In genomic region chr1:158002630-158003408, GRCh38 we compare ENCODE assay signal across 11 cellular contexts. TPM values are rescaled to one million over a fixed set of nuclear protein-coding genes. Genes with fewer than 3 reads are reported as not detected.
A peak's percentile ranks its signal among the peaks of the same experiment; 100 is the strongest.
DNase-seq lines count a peak whose midpoint lies in the region; ATAC-seq and TF ChIP-seq lines count a peak whose summit lies in the region.
"Had no signal": no experiment of that assay in that cellular context is flagged by ENCODE, and none has a peak within 500 bp of the region (broad histone marks: within the 10 kb centered on the region; RNA-seq: fewer than 3 reads in every experiment).

No MANE protein-coding gene starts in this region.

- ATAC-seq in psoas muscle (no peak), HG02981 (IDR thresholded peaks at IDR 0.05; ENCODE audit: unreplicated experiment) (no peak), GM19023 (IDR thresholded peaks at IDR 0.05; ENCODE audit: unreplicated experiment) (no peak)
- ATAC-seq: mucosa of descending colon had no signal

- peak; percentile 78 to 94 for DNase-seq in Caco-2
- no peak for DNase-seq in SK-N-SH
- DNase-seq in fibroblast of villous mesenchyme (ENCODE audit: low read depth), result peak; percentile 62
- DNase-seq in psoas muscle, result no peak
- DNase-seq in DMS 273 (lab: John Stamatoyannopoulos, UW; ENCODE audit: unreplicated experiment), result no peak
- no peak for DNase-seq in ureter (ENCODE audit: low spot score)
- DNase-seq: mucosa of descending colon had no signal

- peaks cover 20% of the 10 kb centered on the region for H3F3A ChIP-seq in SK-N-SH (replicated peaks; ENCODE audit: insufficient read depth)

- H3K9me3 ChIP-seq in Caco-2, result no peaks in the 10 kb centered on the region
- no peaks in the 10 kb centered on the region for H3K9me3 ChIP-seq in SK-N-SH
- no peaks in the 10 kb centered on the region for H3K9me3 ChIP-seq in psoas muscle
- H3K9me3 ChIP-seq: BLaER1 treated with 17β-estradiol and CSF1 and Interleukin-3, amounts not matched to agents 10 nM and 100 nM; mucosa of descending colon had no signal

- H3K79me2 ChIP-seq in SK-N-SH (ENCODE audit: insufficient read depth), result peaks cover 100% of the 10 kb centered on the region

- TF ChIP-seq EP300 in SK-N-SH (IDR thresholded peaks at IDR 0.05; ENCODE audit: borderline replicate concordance in 1 of 2, low read depth in 1 of 2, low read length in 1 of 2), result no peak

- no peak for TF ChIP-seq RAD21 in SK-N-SH (IDR thresholded peaks at IDR 0.05; ENCODE audit: low read length)

- CTCF ChIA-PET in Caco-2 (lab: Charles Lee) (interaction anchor here (0.6 to 2.1 kb wide), 12 partner anchors 9 to 119 kb away, joined by 3 to 10 read pairs (median 4); no protein-coding TSS in a partner anchor), SK-N-SH (lab: Yijun Ruan, JAX) (interaction anchor here (1.7 kb wide), 1 partner anchor 11 kb away, joined by 11 read pairs; no protein-coding TSS in a partner anchor)

- TF ChIP-seq CTCF in Caco-2 (IDR thresholded peaks at IDR 0.05; ENCODE audit: insufficient read depth in 1 of 2, low read depth in 1 of 2, low read length in 1 of 2, severe bottlenecking in 1 of 2, unreplicated experiment in 1 of 2), result no peak
- TF ChIP-seq CTCF in SK-N-SH (IDR thresholded peaks at IDR 0.05), result no peak
- no peak for TF ChIP-seq CTCF in fibroblast of villous mesenchyme (IDR thresholded peaks at IDR 0.05; ENCODE audit: insufficient read depth, low read depth, low read length)
- TF ChIP-seq CTCF in psoas muscle (IDR thresholded peaks at IDR 0.05), result no peak

- peaks cover 28% of the 10 kb centered on the region for H4K20me1 ChIP-seq in SK-N-SH (ENCODE audit: insufficient read depth)

- peak overlapping the region; percentile 75 for H3K4me2 ChIP-seq in SK-N-SH
- H3K4me2 ChIP-seq: KMS-11 had no signal

- POLR2A ChIA-PET in Caco-2 (lab: Charles Lee), result interaction anchor here (1.3 kb wide), 1 partner anchor 17 kb away, joined by 6 read pairs; no protein-coding TSS in a partner anchor
- POLR2A ChIA-PET in SK-N-SH (lab: Yijun Ruan, JAX), result no interaction called here

- WGBS in SK-N-SH (ENCODE audit: low lambda C conversion rate), result 17% methylated on average over 14 of the region's 14 CpGs
- 34 to 56% (median 42%) methylated on average over 14 of the region's 14 CpGs for WGBS in psoas muscle, 3 donors

- peaks cover 9% of the 10 kb centered on the region for H3K36me3 Mint-ChIP-seq in Caco-2 (ENCODE audit: insufficient read depth, unreplicated experiment)

- no peak overlapping the region for H3K4me3 ChIP-seq in Caco-2 (ENCODE audit: low read depth, low read length)
- H3K4me3 ChIP-seq in SK-N-SH (ENCODE audit: low read depth in 2 of 2, low read length in 1 of 2), result peak overlapping the region in 1 of 2 experiments; percentile 25; a peak in 2 of 4 replicates
- no peak overlapping the region for H3K4me3 ChIP-seq in fibroblast of villous mesenchyme (ENCODE audit: low read depth, low read length)
- H3K4me3 ChIP-seq in psoas muscle, result no peak overlapping the region
- H3K4me3 ChIP-seq: BLaER1 treated with 17β-estradiol and CSF1 and Interleukin-3, amounts not matched to agents 10 nM and 100 nM; mucosa of descending colon had no signal

- no peaks in the 10 kb centered on the region for H3K9me2 ChIP-seq in SK-N-SH

- H3K36me3 ChIP-seq in Caco-2 (ENCODE audit: control insufficient read depth, insufficient read depth, low read length) (no peaks in the 10 kb centered on the region), SK-N-SH (replicated peaks in 1 of 2; ENCODE audit: control insufficient read depth in 1 of 2, insufficient read depth in 2 of 2, low read length in 1 of 2) (peaks cover 8 to 10% of the 10 kb centered on the region in 2 experiments), psoas muscle (ENCODE audit: insufficient read depth in 1 of 2, low read depth in 1 of 2) (no peaks in the 10 kb centered on the region)

- H3K27me3 Mint-ChIP-seq in Caco-2 (ENCODE audit: insufficient read depth, unreplicated experiment), result no peaks in the 10 kb centered on the region

- H3K4me1 Mint-ChIP-seq in Caco-2 (ENCODE audit: low read depth, unreplicated experiment), result peaks cover 41% of the 10 kb centered on the region

- H3K4me3 Mint-ChIP-seq in Caco-2 (ENCODE audit: unreplicated experiment), result peak overlapping the region; percentile 30

- H3K27ac Mint-ChIP-seq in Caco-2 (ENCODE audit: unreplicated experiment), result peak overlapping the region; percentile 65

- peak overlapping the region; percentile 56; the same call in 1 of the 2 replicates for H3K9ac ChIP-seq in SK-N-SH
- H3K9ac ChIP-seq: BLaER1 treated with 17β-estradiol and CSF1 and Interleukin-3, amounts not matched to agents 10 nM and 100 nM; KMS-11 had no signal

- H2AFZ ChIP-seq in SK-N-SH (ENCODE audit: low read depth), result no peak overlapping the region

- H3K27me3 ChIP-seq in Caco-2 (replicated peaks; ENCODE audit: control insufficient read depth, insufficient read depth, low read length) (no peaks in the 10 kb centered on the region), SK-N-SH (ENCODE audit: insufficient read depth) (no peaks in the 10 kb centered on the region), psoas muscle (ENCODE audit: insufficient read depth in 3 of 3, low read length in 2 of 3) (peaks cover 0 to 6% (median 0%) of the 10 kb centered on the region in 3 donors)
- H3K27me3 ChIP-seq: BLaER1 treated with 17β-estradiol and CSF1 and Interleukin-3, amounts not matched to agents 10 nM and 100 nM had no signal

- H3K4me1 ChIP-seq in Caco-2, result peaks cover 60% of the 10 kb centered on the region
- peaks cover 26 to 98% of the 10 kb centered on the region in 2 experiments for H3K4me1 ChIP-seq in SK-N-SH (ENCODE audit: control insufficient read depth in 1 of 2, insufficient read depth in 2 of 2, low read depth in 1 of 2, low read length in 1 of 2)
- peaks cover 3% of the 10 kb centered on the region for H3K4me1 ChIP-seq in psoas muscle

- H3K27ac ChIP-seq in SK-N-SH (ENCODE audit: low read depth in 2 of 2, low read length in 1 of 2) (peak overlapping the region; percentile 87 to 89), psoas muscle (peak overlapping the region; percentile 20)
- H3K27ac ChIP-seq: BLaER1 treated with 17β-estradiol and CSF1 and Interleukin-3, amounts not matched to agents 10 nM and 100 nM; KMS-11 had no signal

- no TSS peak for BruUV-seq in Caco-2 (replicated peaks; lab: Mats Ljungman, UMichigan)

- no peaks in the 10 kb centered on the region for H3K9me3 Mint-ChIP-seq in Caco-2 (ENCODE audit: unreplicated experiment)

- intact Hi-C loops in Caco-2 (cut with micrococcal nuclease; ENCODE audit: unreplicated experiment) (loop anchor here (2.0 kb wide), 3 partner anchors 16 to 84 kb away; no protein-coding TSS in a partner anchor), psoas muscle (cut with DNase I) (no loop called here)

TF ChIP-seq in SK-N-SH, 30 proteins besides CTCF, POLR2A, EP300 and RAD21:
- TF ChIP-seq TEAD4 (IDR thresholded peaks at IDR 0.05; ENCODE audit: borderline replicate concordance, insufficient read depth), result 0 out of 2 replicates have a peak, but pooled peaks have one; percentile 6
- TF ChIP-seq, protein P1, sequence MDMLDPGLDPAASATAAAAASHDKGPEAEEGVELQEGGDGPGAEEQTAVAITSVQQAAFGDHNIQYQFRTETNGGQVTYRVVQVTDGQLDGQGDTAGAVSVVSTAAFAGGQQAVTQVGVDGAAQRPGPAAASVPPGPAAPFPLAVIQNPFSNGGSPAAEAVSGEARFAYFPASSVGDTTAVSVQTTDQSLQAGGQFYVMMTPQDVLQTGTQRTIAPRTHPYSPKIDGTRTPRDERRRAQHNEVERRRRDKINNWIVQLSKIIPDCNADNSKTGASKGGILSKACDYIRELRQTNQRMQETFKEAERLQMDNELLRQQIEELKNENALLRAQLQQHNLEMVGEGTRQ (IDR thresholded peaks at IDR 0.05; ENCODE audit: borderline replicate concordance, low read depth, low read length), result no peak
TF ChIP-seq in SK-N-SH: peak in this region for 1.

RNA-seq across cellular contexts. Expression of gene KIRREL1, which starts 9.4 kb away (rescaled TPM):
- 41.5 and 45.4 TPM in 2 replicates for total RNA-seq in Caco-2 (2022)
- polyA plus RNA-seq in SK-N-SH (2012; rRNA removed), result 47.8 and 52.3 TPM in 2 replicates
- 32.9 and 42.4 TPM in 2 replicates for polyA plus RNA-seq in SK-N-SH (2012; cell fraction: cytosol; rRNA removed)
- polyA plus RNA-seq in SK-N-SH (2012; cell fraction: nucleus; rRNA removed), result 77.1 and 86.9 TPM in 2 replicates
- 120 TPM in 2 replicates for total RNA-seq in fibroblast of villous mesenchyme
- 1 to 10 TPM; 4.3 to 7.6 (median 6.4) TPM for total RNA-seq in psoas muscle
- polyA plus RNA-seq in psoas muscle, result 1 to 10 TPM; 1.3 to 2.2 (median 1.8) TPM
- total RNA-seq in ureter, result 19.7 TPM

Comparison
In these comparisons a context has a peak if more than half of its experiments do, and no peak if none do; other contexts are left out.
1. DNase-seq: peak in Caco-2 (2 of 2) and fibroblast of villous mesenchyme (single experiment); none in SK-N-SH (single experiment), psoas muscle (0 of 2), DMS 273 (single experiment) and ureter (single experiment).